Comparison of ENCODE assay signal across 11 cellular contexts in the genomic region with DNA sequence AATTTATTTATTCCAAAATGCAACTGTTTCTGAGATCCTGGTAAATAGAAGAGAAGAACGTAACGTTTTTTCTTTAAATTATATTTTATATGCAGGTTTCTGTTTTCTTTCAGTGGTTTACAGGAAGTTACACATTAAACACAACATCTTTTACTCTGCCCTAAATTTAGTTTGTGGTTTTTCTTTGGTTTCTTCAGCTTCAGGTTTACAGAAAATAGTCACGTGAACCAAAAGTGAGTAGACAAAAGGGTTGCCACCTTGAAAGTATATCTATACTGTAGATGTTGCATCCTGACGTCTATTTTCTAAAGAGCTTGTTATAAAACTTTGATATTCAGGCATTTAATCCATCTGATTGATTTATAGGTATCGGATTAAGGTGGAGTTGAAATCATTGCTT.
DNase-seq lines count a peak whose midpoint lies in the region; ATAC-seq lines count a peak whose summit lies in the region.
"Had no signal": no experiment of that assay in that cellular context is flagged by ENCODE, and none has a peak within 500 bp of the region (broad histone marks: within the 10 kb centered on the region; RNA-seq: fewer than 3 reads in every experiment).

No MANE protein-coding gene starts in this region.

- no peak overlapping the region for H3K4me3 Mint-ChIP-seq in stimulated activated memory B cell treated with anti-CD40 and anti-IgM and Interleukin-4, amounts not matched to agents 10 μg/mL and 1 μg/mL and 100 μg/mL, for 72 hours
- H3K4me3 Mint-ChIP-seq: CD8-positive, alpha-beta T cell had no signal

- no peaks in the 10 kb centered on the region for H3K27me3 Mint-ChIP-seq in stimulated activated memory B cell treated with anti-CD40 and anti-IgM and Interleukin-4, amounts not matched to agents 10 μg/mL and 1 μg/mL and 100 μg/mL, for 72 hours

- DNase-seq in nucleus accumbens (lab: John Stamatoyannopoulos, UW) (no peak), iPS-NIHi11 (ENCODE audit: low spot score) (no peak), activated gamma-delta T cell treated with Interleukin-2 at 50 U/mL for 16 hours (no peak)
- DNase-seq: CD8-positive, alpha-beta T cell; NCI-H1930 had no signal

- no peak overlapping the region for H3K27ac Mint-ChIP-seq in stimulated activated memory B cell treated with anti-CD40 and anti-IgM and Interleukin-4, amounts not matched to agents 10 μg/mL and 1 μg/mL and 100 μg/mL, for 72 hours
- H3K27ac Mint-ChIP-seq: activated T-helper 2 cell treated with anti-CD3 and anti-CD28 coated beads, Interferon-gamma antibody, Interleukin-2, Interleukin-4, amounts not matched to agents 10 μg/mL and 5 μg/mL and 100 μg/mL, durations not matched to agents 14 hours and 24 hours and 36 hours; CD8-positive, alpha-beta T cell had no signal

- ATAC-seq in GM18508 (IDR thresholded peaks at IDR 0.05; ENCODE audit: insufficient read depth, unreplicated experiment) (peak; percentile 92), GM19463 (IDR thresholded peaks at IDR 0.05; ENCODE audit: unreplicated experiment) (peak; percentile 91), HG02884 (IDR thresholded peaks at IDR 0.05; ENCODE audit: unreplicated experiment) (peak; percentile 82), HG03521 (IDR thresholded peaks at IDR 0.05; ENCODE audit: unreplicated experiment) (peak; percentile 92)
- ATAC-seq in stimulated activated memory B cell treated with anti-CD40 and anti-IgM and Interleukin-4, amounts not matched to agents 10 μg/mL and 1 μg/mL and 100 μg/mL, for 72 hours, result no peak
- ATAC-seq: CD8-positive, alpha-beta T cell had no signal

- no peaks in the 10 kb centered on the region for H3K4me1 Mint-ChIP-seq in stimulated activated memory B cell treated with anti-CD40 and anti-IgM and Interleukin-4, amounts not matched to agents 10 μg/mL and 1 μg/mL and 100 μg/mL, for 72 hours

- peaks cover 3% of the 10 kb centered on the region for H3K9me3 Mint-ChIP-seq in stimulated activated memory B cell treated with anti-CD40 and anti-IgM and Interleukin-4, amounts not matched to agents 10 μg/mL and 1 μg/mL and 100 μg/mL, for 72 hours

- no peaks in the 10 kb centered on the region for H3K36me3 Mint-ChIP-seq in stimulated activated memory B cell treated with anti-CD40 and anti-IgM and Interleukin-4, amounts not matched to agents 10 μg/mL and 1 μg/mL and 100 μg/mL, for 72 hours
- H3K36me3 Mint-ChIP-seq: CD8-positive, alpha-beta T cell had no signal
